In the genomic region with DNA sequence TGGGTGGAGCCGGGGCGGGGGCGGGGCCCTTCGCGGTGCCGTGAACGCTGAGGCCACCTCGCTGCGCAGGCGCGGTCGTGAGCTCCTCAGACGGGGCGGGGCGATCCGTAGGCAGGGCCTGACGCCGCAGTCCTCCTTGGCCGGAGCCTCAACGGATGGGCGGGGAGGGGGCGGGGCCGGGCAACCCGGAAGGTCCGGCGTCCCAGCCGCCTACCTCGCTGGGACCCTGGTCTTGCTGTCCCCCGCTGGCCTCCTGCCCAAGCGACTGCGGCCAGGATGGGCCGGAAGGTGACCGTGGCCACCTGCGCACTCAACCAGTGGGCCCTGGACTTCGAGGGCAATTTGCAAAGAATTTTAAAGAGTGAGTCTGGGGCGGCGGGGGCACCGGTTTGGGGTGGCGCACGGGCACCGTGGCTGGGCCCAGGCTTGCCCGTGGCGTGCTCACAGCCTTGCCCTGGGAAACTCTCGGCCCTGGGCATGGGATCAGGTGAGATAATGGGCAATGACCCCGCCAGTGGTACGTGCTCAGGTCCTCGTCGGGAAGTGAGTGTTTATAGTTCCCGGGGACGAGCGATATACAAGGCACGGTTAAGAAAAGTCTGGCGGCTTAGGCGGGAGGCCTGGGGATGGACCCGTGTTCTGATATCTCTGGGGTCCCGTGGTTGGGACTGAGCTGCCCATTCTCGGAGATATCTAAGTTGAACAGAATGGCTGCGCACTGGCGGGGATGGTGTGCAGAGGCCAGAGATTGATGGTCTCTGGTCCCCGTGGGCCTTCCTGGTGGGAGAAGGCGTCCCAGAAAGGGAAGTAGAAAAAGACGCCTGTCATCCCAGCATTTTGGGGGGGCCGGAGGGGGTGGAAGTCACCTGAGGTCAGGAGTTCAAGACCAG, we compare ENCODE assay signal across 1 cellular context.
A peak's percentile ranks its signal among the peaks of the same experiment; 100 is the strongest.
TF ChIP-seq lines count a peak whose summit lies in the region.

A gene (plus strand): TSS at position 183 of the 890 bp plus-strand sequence. CDS start 94 bp downstream, at position 277.

TF ChIP-seq in WTC11, 78 proteins besides CTCF, POLR2A, EP300 and RAD21 (continued from another document):
- TF ChIP-seq, protein P1, sequence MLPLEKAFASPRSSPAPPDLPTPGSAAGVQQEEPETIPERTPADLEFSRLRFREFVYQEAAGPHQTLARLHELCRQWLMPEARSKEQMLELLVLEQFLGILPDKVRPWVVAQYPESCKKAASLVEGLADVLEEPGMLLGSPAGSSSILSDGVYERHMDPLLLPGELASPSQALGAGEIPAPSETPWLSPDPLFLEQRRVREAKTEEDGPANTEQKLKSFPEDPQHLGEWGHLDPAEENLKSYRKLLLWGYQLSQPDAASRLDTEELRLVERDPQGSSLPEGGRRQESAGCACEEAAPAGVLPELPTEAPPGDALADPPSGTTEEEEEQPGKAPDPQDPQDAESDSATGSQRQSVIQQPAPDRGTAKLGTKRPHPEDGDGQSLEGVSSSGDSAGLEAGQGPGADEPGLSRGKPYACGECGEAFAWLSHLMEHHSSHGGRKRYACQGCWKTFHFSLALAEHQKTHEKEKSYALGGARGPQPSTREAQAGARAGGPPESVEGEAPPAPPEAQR (CRISPR knock-in tag; IDR thresholded peaks at IDR 0.05), result no peak
- 0 out of 2 replicates have a peak, but pooled peaks have one; percentile 37 for TF ChIP-seq KAT7 (CRISPR knock-in tag; IDR thresholded peaks at IDR 0.05; ENCODE audit: borderline replicate concordance)
- TF ChIP-seq, protein P2, sequence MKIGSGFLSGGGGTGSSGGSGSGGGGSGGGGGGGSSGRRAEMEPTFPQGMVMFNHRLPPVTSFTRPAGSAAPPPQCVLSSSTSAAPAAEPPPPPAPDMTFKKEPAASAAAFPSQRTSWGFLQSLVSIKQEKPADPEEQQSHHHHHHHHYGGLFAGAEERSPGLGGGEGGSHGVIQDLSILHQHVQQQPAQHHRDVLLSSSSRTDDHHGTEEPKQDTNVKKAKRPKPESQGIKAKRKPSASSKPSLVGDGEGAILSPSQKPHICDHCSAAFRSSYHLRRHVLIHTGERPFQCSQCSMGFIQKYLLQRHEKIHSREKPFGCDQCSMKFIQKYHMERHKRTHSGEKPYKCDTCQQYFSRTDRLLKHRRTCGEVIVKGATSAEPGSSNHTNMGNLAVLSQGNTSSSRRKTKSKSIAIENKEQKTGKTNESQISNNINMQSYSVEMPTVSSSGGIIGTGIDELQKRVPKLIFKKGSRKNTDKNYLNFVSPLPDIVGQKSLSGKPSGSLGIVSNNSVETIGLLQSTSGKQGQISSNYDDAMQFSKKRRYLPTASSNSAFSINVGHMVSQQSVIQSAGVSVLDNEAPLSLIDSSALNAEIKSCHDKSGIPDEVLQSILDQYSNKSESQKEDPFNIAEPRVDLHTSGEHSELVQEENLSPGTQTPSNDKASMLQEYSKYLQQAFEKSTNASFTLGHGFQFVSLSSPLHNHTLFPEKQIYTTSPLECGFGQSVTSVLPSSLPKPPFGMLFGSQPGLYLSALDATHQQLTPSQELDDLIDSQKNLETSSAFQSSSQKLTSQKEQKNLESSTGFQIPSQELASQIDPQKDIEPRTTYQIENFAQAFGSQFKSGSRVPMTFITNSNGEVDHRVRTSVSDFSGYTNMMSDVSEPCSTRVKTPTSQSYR (CRISPR knock-in tag; IDR thresholded peaks at IDR 0.05), result no peak
- TF ChIP-seq, protein P3, sequence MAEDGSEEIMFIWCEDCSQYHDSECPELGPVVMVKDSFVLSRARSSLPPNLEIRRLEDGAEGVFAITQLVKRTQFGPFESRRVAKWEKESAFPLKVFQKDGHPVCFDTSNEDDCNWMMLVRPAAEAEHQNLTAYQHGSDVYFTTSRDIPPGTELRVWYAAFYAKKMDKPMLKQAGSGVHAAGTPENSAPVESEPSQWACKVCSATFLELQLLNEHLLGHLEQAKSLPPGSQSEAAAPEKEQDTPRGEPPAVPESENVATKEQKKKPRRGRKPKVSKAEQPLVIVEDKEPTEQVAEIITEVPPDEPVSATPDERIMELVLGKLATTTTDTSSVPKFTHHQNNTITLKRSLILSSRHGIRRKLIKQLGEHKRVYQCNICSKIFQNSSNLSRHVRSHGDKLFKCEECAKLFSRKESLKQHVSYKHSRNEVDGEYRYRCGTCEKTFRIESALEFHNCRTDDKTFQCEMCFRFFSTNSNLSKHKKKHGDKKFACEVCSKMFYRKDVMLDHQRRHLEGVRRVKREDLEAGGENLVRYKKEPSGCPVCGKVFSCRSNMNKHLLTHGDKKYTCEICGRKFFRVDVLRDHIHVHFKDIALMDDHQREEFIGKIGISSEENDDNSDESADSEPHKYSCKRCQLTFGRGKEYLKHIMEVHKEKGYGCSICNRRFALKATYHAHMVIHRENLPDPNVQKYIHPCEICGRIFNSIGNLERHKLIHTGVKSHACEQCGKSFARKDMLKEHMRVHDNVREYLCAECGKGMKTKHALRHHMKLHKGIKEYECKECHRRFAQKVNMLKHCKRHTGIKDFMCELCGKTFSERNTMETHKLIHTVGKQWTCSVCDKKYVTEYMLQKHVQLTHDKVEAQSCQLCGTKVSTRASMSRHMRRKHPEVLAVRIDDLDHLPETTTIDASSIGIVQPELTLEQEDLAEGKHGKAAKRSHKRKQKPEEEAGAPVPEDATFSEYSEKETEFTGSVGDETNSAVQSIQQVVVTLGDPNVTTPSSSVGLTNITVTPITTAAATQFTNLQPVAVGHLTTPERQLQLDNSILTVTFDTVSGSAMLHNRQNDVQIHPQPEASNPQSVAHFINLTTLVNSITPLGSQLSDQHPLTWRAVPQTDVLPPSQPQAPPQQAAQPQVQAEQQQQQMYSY (CRISPR knock-in tag; IDR thresholded peaks at IDR 0.05), result 0 out of 2 replicates have a peak, but pooled peaks have one; percentile 16
